Comparison of ENCODE assay signal across 21 cellular contexts in genomic region chrX:15298201-15298600, GRCh38. TPM values are rescaled to one million over a fixed set of nuclear protein-coding genes. Genes with fewer than 3 reads are reported as not detected.
DNase-seq lines count a peak whose midpoint lies in the region; ATAC-seq, FAIRE-seq and TF ChIP-seq lines count a peak whose summit lies in the region.
"Had no signal": no experiment of that assay in that cellular context is flagged by ENCODE, and none has a peak within 500 bp of the region (broad histone marks: within the 10 kb centered on the region; RNA-seq: fewer than 3 reads in every experiment).

No MANE protein-coding gene starts in this region.

- in situ Hi-C loops in gastrocnemius medialis (cut with MboI; ENCODE audit: low sequenced_read_pairs in 4 of 4): no loop called here

- TF ChIP-seq CTCF in body of pancreas (IDR thresholded peaks at IDR 0.05): no peak
- TF ChIP-seq CTCF in kidney (IDR thresholded peaks at IDR 0.05; ENCODE audit: borderline replicate concordance, extremely low read depth, insufficient read depth): no peak
- no peak for TF ChIP-seq CTCF in gastrocnemius medialis (IDR thresholded peaks at IDR 0.05 in 4 of 5, conservative IDR thresholded peaks at IDR 0.05 in 1 of 5)

- no peaks in the 10 kb centered on the region for H3K27me3 ChIP-seq in body of pancreas
- H3K27me3 ChIP-seq in gastrocnemius medialis: no peaks in the 10 kb centered on the region

- no peak overlapping the region for H3K9ac ChIP-seq in kidney (ENCODE audit: low read length in 2 of 2)
- H3K9ac ChIP-seq: SK-N-SH had no signal

- H3K27ac ChIP-seq in body of pancreas (peak overlapping the region; percentile 22 to 83 (median 62)), kidney (ENCODE audit: low read depth in 2 of 2, low read length in 2 of 2) (peak overlapping the region; percentile 53), gastrocnemius medialis (peak overlapping the region; percentile 83 to 92 (median 91))

- DNase-seq in GF-D8 (lab: John Stamatoyannopoulos, UW): peak; percentile 5
- no peak for DNase-seq in body of pancreas
- DNase-seq in kidney: no peak
- no peak for DNase-seq in gastrocnemius medialis
- no peak for DNase-seq in pons (ENCODE audit: low spot score)
- no peak for DNase-seq in middle frontal gyrus (ENCODE audit: extremely low spot score, low spot score)
- DNase-seq in NCI-H526 treated with DMSO at 0.1 percent for 48 hours (lab: John Stamatoyannopoulos, UW): no peak
- no peak for DNase-seq in stimulated activated CD4-positive, alpha-beta T cell treated with anti-CD3 and anti-CD28 coated beads, Interleukin-4, amount 100 ng/mL, for 4 hours
- DNase-seq: activated CD4-positive, alpha-beta T cell treated with anti-CD3 and anti-CD28 coated beads for 36 hours; AML-193; mesendoderm; NCI-H2171; NCI-H774; retina; SK-N-SH; stimulated activated CD4-positive, alpha-beta T cell treated with anti-CD3 and anti-CD28 coated beads, Interleukin-2, amount 100 ng/mL, for 24 hours had no signal

- WGBS in body of pancreas, 2 donors: 49 to 87% methylated on average over 2 of the region's 2 CpGs

- ATAC-seq in body of pancreas (no peak), gastrocnemius medialis (no peak)
- ATAC-seq: activated CD4-positive, alpha-beta T cell treated with anti-CD3 and anti-CD28 coated beads for 36 hours had no signal

- H3K4me3 ChIP-seq in body of pancreas (no peak overlapping the region), kidney (ENCODE audit: low read length in 2 of 2) (peak overlapping the region in 1 of 2 donors; percentile 24), gastrocnemius medialis (no peak overlapping the region)

- peaks cover 33% of the 10 kb centered on the region for H3K4me1 ChIP-seq in body of pancreas
- H3K4me1 ChIP-seq in kidney (ENCODE audit: control insufficient read depth in 1 of 2, insufficient read depth in 1 of 2, low read depth in 1 of 2, low read length in 2 of 2): peaks cover 0 to 7% of the 10 kb centered on the region in 2 donors
- H3K4me1 ChIP-seq in gastrocnemius medialis: peaks cover 17 to 20% of the 10 kb centered on the region in 2 donors

- H3K36me3 ChIP-seq in body of pancreas (replicated peaks in 1 of 2; ENCODE audit: insufficient read depth in 1 of 2, low read depth in 2 of 2) (no peaks in the 10 kb centered on the region), kidney (ENCODE audit: control insufficient read depth in 1 of 2, insufficient read depth in 2 of 2, low read length in 2 of 2) (no peaks in the 10 kb centered on the region), gastrocnemius medialis (peaks cover 0 to under 1% of the 10 kb centered on the region in 2 donors)

- H3K9me3 ChIP-seq in body of pancreas (no peaks in the 10 kb centered on the region), kidney (ENCODE audit: control insufficient read depth in 1 of 2, low read length in 2 of 2) (no peaks in the 10 kb centered on the region), gastrocnemius medialis (no peaks in the 10 kb centered on the region)
- H3K9me3 ChIP-seq: SK-N-SH had no signal

- intact Hi-C loops in body of pancreas (cut with DNase I) (no loop called here), kidney (cut with DNase I) (no loop called here), gastrocnemius medialis (cut with DNase I; ENCODE audit: low total_unique reads) (loop anchor here (5.0 kb wide), 1 partner anchor 169 kb away; no protein-coding TSS in a partner anchor)

- no peak for FAIRE-seq in kidney (lab: Jason Lieb, UNC)
- FAIRE-seq: bronchial epithelial cell, D721Med had no signal

- TF ChIP-seq POLR2A in body of pancreas (IDR thresholded peaks at IDR 0.05): no peak
- TF ChIP-seq POLR2A in gastrocnemius medialis (IDR thresholded peaks at IDR 0.05): no peak

RNA-seq across cellular contexts. Expression of gene ASB11, which starts 17.2 kb away (rescaled TPM):
- total RNA-seq in body of pancreas: under 1 TPM in 1 of 2 donors, not detected in 1; 0.52 TPM
- total RNA-seq in kidney: 0.41 TPM
- polyA plus RNA-seq in kidney (ENCODE audit: insufficient read depth, low read depth, low replicate concordance): not detected
- 10 to 100 TPM; 16.2 to 59.8 (median 47.4) TPM for total RNA-seq in gastrocnemius medialis
- total RNA-seq: activated CD4-positive, alpha-beta T cell treated with anti-CD3 and anti-CD28 coated beads for 36 hours; bronchial epithelial cell; G401; LHCN-M2; neural crest cell had no signal
- polyA plus RNA-seq: SK-N-SH had no signal

RNA-seq across cellular contexts. Expression of gene ASB9, which starts 28.3 kb away (rescaled TPM):
- total RNA-seq in body of pancreas (1 to 10 TPM; 1.6 to 4.9 TPM), kidney (2.6 TPM), gastrocnemius medialis (1 to 10 TPM in 1 of 4 donors, under 1 TPM in 1, not detected in 2; 0.78 to 1.7 TPM)
- 15.7 TPM for polyA plus RNA-seq in kidney (ENCODE audit: insufficient read depth, low read depth, low replicate concordance)
- total RNA-seq: bronchial epithelial cell, G401 had no signal

RNA-seq across cellular contexts. Expression of gene PIGA, which starts 37.1 kb away (rescaled TPM):
- total RNA-seq in body of pancreas: 10 to 100 TPM in 1 of 2 donors, 1 to 10 TPM in 1; 9.3 to 24.7 TPM
- 15.5 TPM for total RNA-seq in kidney
- 5.7 TPM for polyA plus RNA-seq in kidney (ENCODE audit: insufficient read depth, low read depth, low replicate concordance)
- 1 to 10 TPM; 1.5 to 5.9 (median 3.1) TPM for total RNA-seq in gastrocnemius medialis

Comparison
In these comparisons a context has a peak if more than half of its experiments do, and no peak if none do; other contexts are left out.
1. RNA of gene ASB11, which starts 17.2 kb away (total RNA-seq): 16.2 to 59.8 TPM in gastrocnemius medialis; 0.52 TPM in body of pancreas and 0.41 TPM in kidney (single experiment); every median in the first group is over 10 times any median in the second.
2. Peak in every context shown above with its lines, with median percentiles within 50 percentile points of each other: H3K27ac ChIP-seq.